8 cellular contexts compared by ENCODE assay signal in the genomic region with DNA sequence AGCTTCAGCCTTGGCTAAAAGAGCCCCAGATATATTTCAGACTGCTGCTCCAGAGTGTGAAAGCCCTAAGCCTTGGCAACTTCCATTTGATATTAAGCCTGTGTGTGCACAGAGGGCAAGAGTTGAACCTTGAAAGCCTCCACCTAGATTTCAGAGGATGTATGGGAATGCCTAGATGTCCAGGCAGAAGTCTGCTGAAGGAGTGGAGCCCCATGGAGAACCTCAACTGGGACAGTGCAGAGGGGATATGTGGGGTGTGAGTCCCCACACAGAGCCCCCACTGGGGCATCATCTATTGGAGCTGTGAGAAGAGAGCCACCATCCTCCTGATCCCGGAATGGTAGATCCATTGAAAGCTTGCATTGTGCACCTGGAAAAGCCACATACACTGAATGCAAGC.
"Had no signal": no experiment of that assay in that cellular context is flagged by ENCODE, and none has a peak within 500 bp of the region (broad histone marks: within the 10 kb centered on the region; RNA-seq: fewer than 3 reads in every experiment).

No MANE protein-coding gene starts in this region.

- ATAC-seq: GM12878 had no signal

- DNase-seq: GDM1, GF-D8 had no signal

- FAIRE-seq: G401.6, GM12878, GM12891, GM12892, GM18507, GM19239 had no signal

- H3K4me3 ChIP-seq: GM12878 had no signal
